Comparison of ENCODE assay signal across 8 cellular contexts in genomic region chr16:75648265-75649076, GRCh38. TPM values are rescaled to one million over a fixed set of nuclear protein-coding genes. Genes with fewer than 3 reads are reported as not detected.
DNase-seq lines count a peak whose midpoint lies in the region; ATAC-seq and TF ChIP-seq lines count a peak whose summit lies in the region.

No MANE protein-coding gene starts in this region.

- H3K27ac ChIP-seq in Panc1 (ENCODE audit: low read length) (peak overlapping the region; percentile 82), fibroblast of lung (ENCODE audit: insufficient read depth, low read length) (peak overlapping the region; percentile 92)

- H3K4me3 Mint-ChIP-seq in activated T-helper 1 cell treated with anti-CD3 and anti-CD28 coated beads, Interleukin-12 subunit alpha, Interleukin-12 subunit beta, Interleukin-2, Interleukin-4 antibody, amounts not matched to agents 30 ng/mL and 10 ng/mL and 1 ng/mL, durations not matched to agents 14 hours and 24 hours and 36 hours, result peak overlapping the region; percentile 96
- H3K4me3 Mint-ChIP-seq in naive thymus-derived CD8-positive, alpha-beta T cell, result peak overlapping the region; percentile 86 to 100 (median 98)
- H3K4me3 Mint-ChIP-seq in stimulated activated naive B cell treated with anti-CD40 and anti-IgM and Interleukin-4, amounts not matched to agents 10 μg/mL and 1 μg/mL and 100 μg/mL, for 72 hours, result peak overlapping the region; percentile 97

- intact Hi-C loops in Panc1 (cut with micrococcal nuclease; ENCODE audit: unreplicated experiment), result loop anchor here (10.0 kb wide), 1 partner anchor 116 kb away; no protein-coding TSS in a partner anchor
- intact Hi-C loops in activated T-helper 1 cell treated with anti-CD3 and anti-CD28 coated beads, Interleukin-12 subunit alpha, Interleukin-12 subunit beta, Interleukin-2, Interleukin-4 antibody, amounts not matched to agents 30 ng/mL and 10 ng/mL and 1 ng/mL, durations not matched to agents 14 hours and 24 hours and 36 hours (cut with micrococcal nuclease), result loop anchor here (1.0 to 10.0 kb wide), 6 partner anchors 116 to 1564 kb away; partner anchors contain the start of genes GLG1 and PSMD7

- peaks cover 15% of the 10 kb centered on the region for H3K36me3 ChIP-seq in Panc1 (ENCODE audit: control insufficient read depth, insufficient read depth, low read length)
- H3K36me3 ChIP-seq in fibroblast of lung (ENCODE audit: control insufficient read depth, insufficient read depth, low read length), result peaks cover 2% of the 10 kb centered on the region

- H3K4me1 Mint-ChIP-seq in activated T-helper 1 cell treated with anti-CD3 and anti-CD28 coated beads, Interleukin-12 subunit alpha, Interleukin-12 subunit beta, Interleukin-2, Interleukin-4 antibody, amounts not matched to agents 30 ng/mL and 10 ng/mL and 1 ng/mL, durations not matched to agents 14 hours and 24 hours and 36 hours (ENCODE audit: low read depth), result peaks cover 61% of the 10 kb centered on the region
- H3K4me1 Mint-ChIP-seq in naive thymus-derived CD8-positive, alpha-beta T cell, result peaks cover 29 to 75% (median 68%) of the 10 kb centered on the region in 4 donors
- H3K4me1 Mint-ChIP-seq in stimulated activated naive B cell treated with anti-CD40 and anti-IgM and Interleukin-4, amounts not matched to agents 10 μg/mL and 1 μg/mL and 100 μg/mL, for 72 hours, result peaks cover 26 to 53% of the 10 kb centered on the region in 2 donors

- peak overlapping the region; percentile 84 for H2AFZ ChIP-seq in fibroblast of lung (ENCODE audit: low read length)

- H3K27me3 ChIP-seq in Panc1 (ENCODE audit: control insufficient read depth, insufficient read depth, low read length) (no peaks in the 10 kb centered on the region), fibroblast of lung (ENCODE audit: control insufficient read depth, insufficient read depth, low read length) (no peaks in the 10 kb centered on the region)

- POLR2A ChIA-PET in Panc1 (lab: Charles Lee), result no interaction called here
- POLR2A ChIA-PET in naive thymus-derived CD8-positive, alpha-beta T cell (lab: Charles Lee), result interaction anchor here (0.6 to 3.9 kb wide), 29 partner anchors 8 to 1564 kb away, joined by 3 to 119 read pairs (median 5); partner anchors contain the start of genes ADAT1, CFDP1, GABARAPL2 and MON1B

- H3K36me3 Mint-ChIP-seq in activated T-helper 1 cell treated with anti-CD3 and anti-CD28 coated beads, Interleukin-12 subunit alpha, Interleukin-12 subunit beta, Interleukin-2, Interleukin-4 antibody, amounts not matched to agents 30 ng/mL and 10 ng/mL and 1 ng/mL, durations not matched to agents 14 hours and 24 hours and 36 hours (ENCODE audit: low read depth), result peaks cover 44% of the 10 kb centered on the region
- H3K36me3 Mint-ChIP-seq in naive thymus-derived CD8-positive, alpha-beta T cell, result peaks cover 5 to 43% (median 16%) of the 10 kb centered on the region in 3 donors
- peaks cover 32 to 43% of the 10 kb centered on the region in 2 donors for H3K36me3 Mint-ChIP-seq in stimulated activated naive B cell treated with anti-CD40 and anti-IgM and Interleukin-4, amounts not matched to agents 10 μg/mL and 1 μg/mL and 100 μg/mL, for 72 hours

- H4K20me1 ChIP-seq in fibroblast of lung (ENCODE audit: control insufficient read depth, extremely low read depth, insufficient read depth, low read length), result no peaks in the 10 kb centered on the region

- H3K4me3 ChIP-seq in Panc1 (ENCODE audit: low read depth in 2 of 2, low read length in 2 of 2) (peak overlapping the region; percentile 96 to 98), fibroblast of lung (replicated peaks in 1 of 4; ENCODE audit: control extremely low read depth in 1 of 4, insufficient read depth in 1 of 4, low read depth in 3 of 4, low read length in 4 of 4) (peak overlapping the region; percentile 89 to 97 (median 93))

- no TSS peak for BruUV-seq in Panc1 (replicated peaks; lab: Mats Ljungman, UMichigan)

- H3K9ac ChIP-seq in fibroblast of lung (ENCODE audit: insufficient read depth, low read length), result peak overlapping the region; percentile 94

- no peaks in the 10 kb centered on the region for H3K27me3 Mint-ChIP-seq in activated T-helper 1 cell treated with anti-CD3 and anti-CD28 coated beads, Interleukin-12 subunit alpha, Interleukin-12 subunit beta, Interleukin-2, Interleukin-4 antibody, amounts not matched to agents 30 ng/mL and 10 ng/mL and 1 ng/mL, durations not matched to agents 14 hours and 24 hours and 36 hours (ENCODE audit: insufficient read depth)
- H3K27me3 Mint-ChIP-seq in naive thymus-derived CD8-positive, alpha-beta T cell, result peaks cover 0 to 1% (median 0%) of the 10 kb centered on the region in 5 donors
- no peaks in the 10 kb centered on the region for H3K27me3 Mint-ChIP-seq in stimulated activated naive B cell treated with anti-CD40 and anti-IgM and Interleukin-4, amounts not matched to agents 10 μg/mL and 1 μg/mL and 100 μg/mL, for 72 hours

- TF ChIP-seq CTCF in Panc1 (IDR thresholded peaks at IDR 0.05) (no peak), fibroblast of lung (conservative IDR thresholded peaks at IDR 0.05 in 1 of 2, IDR thresholded peaks at IDR 0.05 in 1 of 2; ENCODE audit: low read depth in 1 of 2, low read length in 2 of 2) (no peak)

- H3K4me1 ChIP-seq in Panc1 (ENCODE audit: control insufficient read depth, insufficient read depth, low read length), result peaks cover 9% of the 10 kb centered on the region
- H3K4me1 ChIP-seq in fibroblast of lung (ENCODE audit: control insufficient read depth, extremely low read depth, insufficient read depth, low read length), result peaks cover 3% of the 10 kb centered on the region

- H3K27ac Mint-ChIP-seq in activated T-helper 1 cell treated with anti-CD3 and anti-CD28 coated beads, Interleukin-12 subunit alpha, Interleukin-12 subunit beta, Interleukin-2, Interleukin-4 antibody, amounts not matched to agents 30 ng/mL and 10 ng/mL and 1 ng/mL, durations not matched to agents 14 hours and 24 hours and 36 hours, result peak overlapping the region; percentile 97
- H3K27ac Mint-ChIP-seq in naive thymus-derived CD8-positive, alpha-beta T cell, result peak overlapping the region; percentile 90 to 99 (median 98)
- peak overlapping the region; percentile 97 for H3K27ac Mint-ChIP-seq in stimulated activated naive B cell treated with anti-CD40 and anti-IgM and Interleukin-4, amounts not matched to agents 10 μg/mL and 1 μg/mL and 100 μg/mL, for 72 hours

- in situ Hi-C loops in Panc1 (cut with HindIII; ENCODE audit: low pct_unique_long_range_greater_than_20kb, low sequenced_read_pairs), result no loop called here

- H3K9me3 ChIP-seq in Panc1 (ENCODE audit: control insufficient read depth, insufficient read depth, low read depth, low read length), result no peaks in the 10 kb centered on the region
- no peaks in the 10 kb centered on the region for H3K9me3 ChIP-seq in fibroblast of lung (ENCODE audit: control insufficient read depth, insufficient read depth, low read depth, low read length)

- DNase-seq in DMS114 treated with DMSO at 0.1 percent for 48 hours (lab: John Stamatoyannopoulos, UW; ENCODE audit: unreplicated experiment), result peak; percentile 84
- peak; percentile 78 for DNase-seq in HuH-7 (ENCODE audit: low spot score)
- DNase-seq in Panc1 (ENCODE audit: low read depth, low spot score), result no peak
- peak; percentile 79 for DNase-seq in activated T-helper 1 cell treated with anti-CD3 and anti-CD28 coated beads, Interleukin-12 subunit alpha, Interleukin-12 subunit beta, Interleukin-2, Interleukin-4 antibody, amounts not matched to agents 30 ng/mL and 10 ng/mL and 1 ng/mL, durations not matched to agents 14 hours and 24 hours and 36 hours (ENCODE audit: low spot score)
- peak; percentile 64 to 74 for DNase-seq in fibroblast of lung (ENCODE audit: low read depth in 2 of 2)
- DNase-seq in naive thymus-derived CD8-positive, alpha-beta T cell, result peak; percentile 79 to 92 (median 86)
- DNase-seq in stimulated activated naive B cell treated with anti-CD40 and anti-IgM and Interleukin-4, amounts not matched to agents 10 μg/mL and 1 μg/mL and 100 μg/mL, for 72 hours, result peak; percentile 71

- ATAC-seq in GM21515 (IDR thresholded peaks at IDR 0.05; ENCODE audit: unreplicated experiment) (peak; percentile 37), Panc1 (peak; percentile 62)
- ATAC-seq in naive thymus-derived CD8-positive, alpha-beta T cell, result peak; percentile 46 to 50
- peak; percentile 44 to 50 for ATAC-seq in stimulated activated naive B cell treated with anti-CD40 and anti-IgM and Interleukin-4, amounts not matched to agents 10 μg/mL and 1 μg/mL and 100 μg/mL, for 72 hours (replicated peaks)

- no peaks in the 10 kb centered on the region for H3K9me3 Mint-ChIP-seq in activated T-helper 1 cell treated with anti-CD3 and anti-CD28 coated beads, Interleukin-12 subunit alpha, Interleukin-12 subunit beta, Interleukin-2, Interleukin-4 antibody, amounts not matched to agents 30 ng/mL and 10 ng/mL and 1 ng/mL, durations not matched to agents 14 hours and 24 hours and 36 hours
- no peaks in the 10 kb centered on the region for H3K9me3 Mint-ChIP-seq in naive thymus-derived CD8-positive, alpha-beta T cell
- H3K9me3 Mint-ChIP-seq in stimulated activated naive B cell treated with anti-CD40 and anti-IgM and Interleukin-4, amounts not matched to agents 10 μg/mL and 1 μg/mL and 100 μg/mL, for 72 hours, result no peaks in the 10 kb centered on the region

- peaks cover 97% of the 10 kb centered on the region for H3K79me2 ChIP-seq in fibroblast of lung (ENCODE audit: control insufficient read depth, insufficient read depth, low read length)

- CTCF ChIA-PET in Panc1 (lab: Charles Lee), result interaction anchor here (0.7 kb wide), 1 partner anchor 116 kb away, joined by 3 read pairs; no protein-coding TSS in a partner anchor

- peak overlapping the region; percentile 79 for H3K4me2 ChIP-seq in fibroblast of lung (ENCODE audit: extremely low read depth, insufficient read depth, low read length)

RNA-seq across cellular contexts. Expression of gene TERF2IP, which starts 0.9 kb away (rescaled TPM):
- total RNA-seq in Panc1 (2021; ENCODE audit: unreplicated experiment) (23.3 TPM), fibroblast of lung (46.0 and 54.7 TPM in 2 replicates)
- polyA plus RNA-seq in Panc1 (2012; ENCODE audit: insufficient read length), result 20.9 TPM
- 94.3 and 98.5 TPM in 2 replicates for total RNA-seq in activated T-helper 1 cell treated with anti-CD3 and anti-CD28 coated beads, Interleukin-12 subunit alpha, Interleukin-12 subunit beta, Interleukin-2, Interleukin-4 antibody, amounts not matched to agents 30 ng/mL and 10 ng/mL and 1 ng/mL, durations not matched to agents 14 hours and 24 hours and 36 hours
- polyA plus RNA-seq in fibroblast of lung, result 41.2 and 47.5 TPM in 2 replicates
- polyA plus RNA-seq in fibroblast of lung (2012), result 40.6 and 45.2 TPM in 2 replicates
- 1.5 and 4.5 TPM in 2 replicates for polyA minus RNA-seq in fibroblast of lung (ENCODE audit: low replicate concordance)
- 10 to 100 TPM; 89.8 to 92.1 TPM for total RNA-seq in naive thymus-derived CD8-positive, alpha-beta T cell
- polyA plus RNA-seq in naive thymus-derived CD8-positive, alpha-beta T cell, result 100 to 1,000 TPM in 2 of 3 donors, 10 to 100 TPM in 1; 96.4 to 137 (median 125) TPM

RNA-seq across cellular contexts. Expression of gene KARS1, which starts 1.0 kb away (rescaled TPM):
- 119 TPM for total RNA-seq in Panc1 (2021; ENCODE audit: unreplicated experiment)
- 97.6 TPM for polyA plus RNA-seq in Panc1 (2012; ENCODE audit: insufficient read length)
- 256 and 271 TPM in 2 replicates for total RNA-seq in activated T-helper 1 cell treated with anti-CD3 and anti-CD28 coated beads, Interleukin-12 subunit alpha, Interleukin-12 subunit beta, Interleukin-2, Interleukin-4 antibody, amounts not matched to agents 30 ng/mL and 10 ng/mL and 1 ng/mL, durations not matched to agents 14 hours and 24 hours and 36 hours
- total RNA-seq in fibroblast of lung, result 126 and 146 TPM in 2 replicates
- 148 and 185 TPM in 2 replicates for polyA plus RNA-seq in fibroblast of lung
- 116 and 143 TPM in 2 replicates for polyA plus RNA-seq in fibroblast of lung (2012)
- 52.0 and 73.3 TPM in 2 replicates for polyA minus RNA-seq in fibroblast of lung (ENCODE audit: low replicate concordance)
- 100 to 1,000 TPM; 140 to 142 TPM for total RNA-seq in naive thymus-derived CD8-positive, alpha-beta T cell
- polyA plus RNA-seq in naive thymus-derived CD8-positive, alpha-beta T cell, result 100 to 1,000 TPM; 194 to 214 (median 209) TPM

RNA-seq across cellular contexts. Expression of gene ADAT1, which starts 25.4 kb away (rescaled TPM):
- total RNA-seq in Panc1 (2021; ENCODE audit: unreplicated experiment) (46.8 TPM), fibroblast of lung (47.8 and 50.4 TPM in 2 replicates)
- 26.9 TPM for polyA plus RNA-seq in Panc1 (2012; ENCODE audit: insufficient read length)
- total RNA-seq in activated T-helper 1 cell treated with anti-CD3 and anti-CD28 coated beads, Interleukin-12 subunit alpha, Interleukin-12 subunit beta, Interleukin-2, Interleukin-4 antibody, amounts not matched to agents 30 ng/mL and 10 ng/mL and 1 ng/mL, durations not matched to agents 14 hours and 24 hours and 36 hours, result 59.0 and 60.9 TPM in 2 replicates
- 32.1 and 36.2 TPM in 2 replicates for polyA plus RNA-seq in fibroblast of lung
- 28.9 and 29.9 TPM in 2 replicates for polyA plus RNA-seq in fibroblast of lung (2012)
- 25.2 and 28.9 TPM in 2 replicates for polyA minus RNA-seq in fibroblast of lung (ENCODE audit: low replicate concordance)
- 10 to 100 TPM; 66.6 to 69.6 TPM for total RNA-seq in naive thymus-derived CD8-positive, alpha-beta T cell
- polyA plus RNA-seq in naive thymus-derived CD8-positive, alpha-beta T cell, result 10 to 100 TPM; 35.0 to 41.5 (median 39.8) TPM

RNA-seq across cellular contexts. Expression of gene CPHXL2, which starts 28.3 kb away (rescaled TPM):
- total RNA-seq in Panc1 (2021; ENCODE audit: unreplicated experiment) (not detected), fibroblast of lung (not detected in 2 replicates)
- polyA plus RNA-seq in Panc1 (2012; ENCODE audit: insufficient read length), result not detected
- total RNA-seq in activated T-helper 1 cell treated with anti-CD3 and anti-CD28 coated beads, Interleukin-12 subunit alpha, Interleukin-12 subunit beta, Interleukin-2, Interleukin-4 antibody, amounts not matched to agents 30 ng/mL and 10 ng/mL and 1 ng/mL, durations not matched to agents 14 hours and 24 hours and 36 hours, result not detected in 2 replicates
- not detected in 2 replicates for polyA plus RNA-seq in fibroblast of lung
- not detected in 2 replicates for polyA plus RNA-seq in fibroblast of lung (2012)
- polyA minus RNA-seq in fibroblast of lung (ENCODE audit: low replicate concordance), result not detected in 2 replicates
- total RNA-seq in naive thymus-derived CD8-positive, alpha-beta T cell, result not detected
- not detected for polyA plus RNA-seq in naive thymus-derived CD8-positive, alpha-beta T cell

RNA-seq across cellular contexts. Expression of gene DUXB, which starts 52.8 kb away (rescaled TPM):
- total RNA-seq in Panc1 (2021; ENCODE audit: unreplicated experiment) (not detected), fibroblast of lung (not detected in 2 replicates)
- polyA plus RNA-seq in Panc1 (2012; ENCODE audit: insufficient read length), result not detected
- total RNA-seq in activated T-helper 1 cell treated with anti-CD3 and anti-CD28 coated beads, Interleukin-12 subunit alpha, Interleukin-12 subunit beta, Interleukin-2, Interleukin-4 antibody, amounts not matched to agents 30 ng/mL and 10 ng/mL and 1 ng/mL, durations not matched to agents 14 hours and 24 hours and 36 hours, result not detected in 2 replicates
- not detected in 2 replicates for polyA plus RNA-seq in fibroblast of lung
- not detected in 2 replicates for polyA plus RNA-seq in fibroblast of lung (2012)
- not detected in 2 replicates for polyA minus RNA-seq in fibroblast of lung (ENCODE audit: low replicate concordance)
- total RNA-seq in naive thymus-derived CD8-positive, alpha-beta T cell, result not detected
- not detected for polyA plus RNA-seq in naive thymus-derived CD8-positive, alpha-beta T cell
